ENCODE assay signal across 2 cellular contexts in the genomic region with DNA sequence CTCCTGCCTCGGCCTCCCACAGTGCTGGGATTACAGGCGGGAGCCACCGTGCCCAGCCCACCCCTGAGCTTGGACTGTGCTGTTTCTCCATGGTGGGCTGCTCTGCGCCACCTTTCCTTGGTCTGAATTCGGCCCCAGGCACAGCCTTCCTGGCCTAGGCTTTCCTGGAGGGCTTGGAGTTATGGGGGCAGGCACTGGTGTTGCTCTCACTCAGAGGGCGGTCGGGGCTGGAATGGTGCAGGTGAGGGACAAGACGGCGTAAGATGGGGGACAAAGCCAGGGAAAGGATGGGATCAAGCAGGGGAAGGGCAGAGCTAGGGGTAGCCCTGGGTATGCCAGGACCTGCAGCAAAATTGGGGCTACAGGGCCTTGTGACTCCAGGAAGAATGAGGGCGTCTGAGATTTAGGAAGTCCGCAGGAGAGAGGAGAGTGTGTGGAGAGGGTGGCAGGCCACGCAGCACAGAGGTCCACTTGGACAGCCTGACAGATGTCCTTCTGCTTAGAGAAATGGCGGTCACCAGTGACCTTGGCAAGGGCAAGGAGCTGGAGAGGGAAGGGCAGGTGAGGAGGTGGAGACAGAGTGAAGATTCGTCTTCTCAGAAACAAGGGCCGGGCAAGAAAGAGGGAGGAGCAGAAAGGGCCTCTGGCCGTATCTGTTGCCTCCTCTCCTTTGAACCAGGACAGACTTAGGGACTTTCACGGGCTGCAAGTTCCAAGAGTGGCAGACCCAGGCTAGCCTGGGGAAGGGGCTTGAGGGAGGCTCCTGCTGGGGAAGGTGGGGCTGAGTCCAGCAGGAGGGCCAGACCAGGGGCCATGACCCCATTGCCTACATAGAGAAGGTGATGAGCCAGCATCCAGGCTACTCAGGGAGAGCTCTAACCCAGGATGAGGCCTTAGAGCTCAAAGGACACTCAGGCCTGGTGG.
TF ChIP-seq lines count a peak whose summit lies in the region.

No MANE protein-coding gene starts in this region.

TF ChIP-seq in GM23338, 12 proteins besides CTCF, POLR2A, EP300 and RAD21 (continued from another document):
- TF ChIP-seq, protein P1, sequence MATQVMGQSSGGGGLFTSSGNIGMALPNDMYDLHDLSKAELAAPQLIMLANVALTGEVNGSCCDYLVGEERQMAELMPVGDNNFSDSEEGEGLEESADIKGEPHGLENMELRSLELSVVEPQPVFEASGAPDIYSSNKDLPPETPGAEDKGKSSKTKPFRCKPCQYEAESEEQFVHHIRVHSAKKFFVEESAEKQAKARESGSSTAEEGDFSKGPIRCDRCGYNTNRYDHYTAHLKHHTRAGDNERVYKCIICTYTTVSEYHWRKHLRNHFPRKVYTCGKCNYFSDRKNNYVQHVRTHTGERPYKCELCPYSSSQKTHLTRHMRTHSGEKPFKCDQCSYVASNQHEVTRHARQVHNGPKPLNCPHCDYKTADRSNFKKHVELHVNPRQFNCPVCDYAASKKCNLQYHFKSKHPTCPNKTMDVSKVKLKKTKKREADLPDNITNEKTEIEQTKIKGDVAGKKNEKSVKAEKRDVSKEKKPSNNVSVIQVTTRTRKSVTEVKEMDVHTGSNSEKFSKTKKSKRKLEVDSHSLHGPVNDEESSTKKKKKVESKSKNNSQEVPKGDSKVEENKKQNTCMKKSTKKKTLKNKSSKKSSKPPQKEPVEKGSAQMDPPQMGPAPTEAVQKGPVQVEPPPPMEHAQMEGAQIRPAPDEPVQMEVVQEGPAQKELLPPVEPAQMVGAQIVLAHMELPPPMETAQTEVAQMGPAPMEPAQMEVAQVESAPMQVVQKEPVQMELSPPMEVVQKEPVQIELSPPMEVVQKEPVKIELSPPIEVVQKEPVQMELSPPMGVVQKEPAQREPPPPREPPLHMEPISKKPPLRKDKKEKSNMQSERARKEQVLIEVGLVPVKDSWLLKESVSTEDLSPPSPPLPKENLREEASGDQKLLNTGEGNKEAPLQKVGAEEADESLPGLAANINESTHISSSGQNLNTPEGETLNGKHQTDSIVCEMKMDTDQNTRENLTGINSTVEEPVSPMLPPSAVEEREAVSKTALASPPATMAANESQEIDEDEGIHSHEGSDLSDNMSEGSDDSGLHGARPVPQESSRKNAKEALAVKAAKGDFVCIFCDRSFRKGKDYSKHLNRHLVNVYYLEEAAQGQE (IDR thresholded peaks at IDR 0.05; ENCODE audit: unreplicated experiment): no peak
- TF ChIP-seq EZH2 (IDR thresholded peaks at IDR 0.05; ENCODE audit: low read depth, unreplicated experiment): no peak
- TF ChIP-seq STAT1 (IDR thresholded peaks at IDR 0.05; ENCODE audit: unreplicated experiment): no peak
- no peak for TF ChIP-seq EZH2phosphoT487 (IDR thresholded peaks at IDR 0.05; ENCODE audit: unreplicated experiment)
- no peak for TF ChIP-seq JUNB (IDR thresholded peaks at IDR 0.05; ENCODE audit: unreplicated experiment)
- no peak for TF ChIP-seq POLR2AphosphoS5 (IDR thresholded peaks at IDR 0.05; ENCODE audit: low read depth)
- TF ChIP-seq, protein P2, sequence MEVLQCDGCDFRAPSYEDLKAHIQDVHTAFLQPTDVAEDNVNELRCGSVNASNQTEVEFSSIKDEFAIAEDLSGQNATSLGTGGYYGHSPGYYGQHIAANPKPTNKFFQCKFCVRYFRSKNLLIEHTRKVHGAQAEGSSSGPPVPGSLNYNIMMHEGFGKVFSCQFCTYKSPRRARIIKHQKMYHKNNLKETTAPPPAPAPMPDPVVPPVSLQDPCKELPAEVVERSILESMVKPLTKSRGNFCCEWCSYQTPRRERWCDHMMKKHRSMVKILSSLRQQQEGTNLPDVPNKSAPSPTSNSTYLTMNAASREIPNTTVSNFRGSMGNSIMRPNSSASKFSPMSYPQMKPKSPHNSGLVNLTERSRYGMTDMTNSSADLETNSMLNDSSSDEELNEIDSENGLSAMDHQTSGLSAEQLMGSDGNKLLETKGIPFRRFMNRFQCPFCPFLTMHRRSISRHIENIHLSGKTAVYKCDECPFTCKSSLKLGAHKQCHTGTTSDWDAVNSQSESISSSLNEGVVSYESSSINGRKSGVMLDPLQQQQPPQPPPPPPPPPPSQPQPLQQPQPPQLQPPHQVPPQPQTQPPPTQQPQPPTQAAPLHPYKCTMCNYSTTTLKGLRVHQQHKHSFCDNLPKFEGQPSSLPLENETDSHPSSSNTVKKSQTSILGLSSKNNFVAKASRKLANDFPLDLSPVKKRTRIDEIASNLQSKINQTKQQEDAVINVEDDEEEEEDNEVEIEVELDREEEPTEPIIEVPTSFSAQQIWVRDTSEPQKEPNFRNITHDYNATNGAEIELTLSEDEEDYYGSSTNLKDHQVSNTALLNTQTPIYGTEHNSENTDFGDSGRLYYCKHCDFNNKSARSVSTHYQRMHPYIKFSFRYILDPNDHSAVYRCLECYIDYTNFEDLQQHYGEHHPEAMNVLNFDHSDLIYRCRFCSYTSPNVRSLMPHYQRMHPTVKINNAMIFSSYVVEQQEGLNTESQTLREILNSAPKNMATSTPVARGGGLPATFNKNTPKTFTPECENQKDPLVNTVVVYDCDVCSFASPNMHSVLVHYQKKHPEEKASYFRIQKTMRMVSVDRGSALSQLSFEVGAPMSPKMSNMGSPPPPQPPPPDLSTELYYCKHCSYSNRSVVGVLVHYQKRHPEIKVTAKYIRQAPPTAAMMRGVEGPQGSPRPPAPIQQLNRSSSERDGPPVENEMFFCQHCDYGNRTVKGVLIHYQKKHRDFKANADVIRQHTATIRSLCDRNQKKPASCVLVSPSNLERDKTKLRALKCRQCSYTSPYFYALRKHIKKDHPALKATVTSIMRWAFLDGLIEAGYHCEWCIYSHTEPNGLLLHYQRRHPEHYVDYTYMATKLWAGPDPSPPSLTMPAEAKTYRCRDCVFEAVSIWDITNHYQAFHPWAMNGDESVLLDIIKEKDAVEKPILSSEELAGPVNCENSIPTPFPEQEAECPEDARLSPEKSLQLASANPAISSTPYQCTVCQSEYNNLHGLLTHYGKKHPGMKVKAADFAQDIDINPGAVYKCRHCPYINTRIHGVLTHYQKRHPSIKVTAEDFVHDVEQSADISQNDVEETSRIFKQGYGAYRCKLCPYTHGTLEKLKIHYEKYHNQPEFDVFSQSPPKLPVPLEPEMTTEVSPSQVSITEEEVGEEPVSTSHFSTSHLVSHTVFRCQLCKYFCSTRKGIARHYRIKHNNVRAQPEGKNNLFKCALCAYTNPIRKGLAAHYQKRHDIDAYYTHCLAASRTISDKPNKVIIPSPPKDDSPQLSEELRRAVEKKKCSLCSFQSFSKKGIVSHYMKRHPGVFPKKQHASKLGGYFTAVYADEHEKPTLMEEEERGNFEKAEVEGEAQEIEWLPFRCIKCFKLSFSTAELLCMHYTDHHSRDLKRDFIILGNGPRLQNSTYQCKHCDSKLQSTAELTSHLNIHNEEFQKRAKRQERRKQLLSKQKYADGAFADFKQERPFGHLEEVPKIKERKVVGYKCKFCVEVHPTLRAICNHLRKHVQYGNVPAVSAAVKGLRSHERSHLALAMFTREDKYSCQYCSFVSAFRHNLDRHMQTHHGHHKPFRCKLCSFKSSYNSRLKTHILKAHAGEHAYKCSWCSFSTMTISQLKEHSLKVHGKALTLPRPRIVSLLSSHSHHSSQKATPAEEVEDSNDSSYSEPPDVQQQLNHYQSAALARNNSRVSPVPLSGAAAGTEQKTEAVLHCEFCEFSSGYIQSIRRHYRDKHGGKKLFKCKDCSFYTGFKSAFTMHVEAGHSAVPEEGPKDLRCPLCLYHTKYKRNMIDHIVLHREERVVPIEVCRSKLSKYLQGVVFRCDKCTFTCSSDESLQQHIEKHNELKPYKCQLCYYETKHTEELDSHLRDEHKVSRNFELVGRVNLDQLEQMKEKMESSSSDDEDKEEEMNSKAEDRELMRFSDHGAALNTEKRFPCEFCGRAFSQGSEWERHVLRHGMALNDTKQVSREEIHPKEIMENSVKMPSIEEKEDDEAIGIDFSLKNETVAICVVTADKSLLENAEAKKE (CRISPR knock-in tag; IDR thresholded peaks at IDR 0.05): no peak

TF ChIP-seq in WTC11, 78 proteins besides CTCF, POLR2A, EP300 and RAD21 (continued from another document):
- TF ChIP-seq, protein P3, sequence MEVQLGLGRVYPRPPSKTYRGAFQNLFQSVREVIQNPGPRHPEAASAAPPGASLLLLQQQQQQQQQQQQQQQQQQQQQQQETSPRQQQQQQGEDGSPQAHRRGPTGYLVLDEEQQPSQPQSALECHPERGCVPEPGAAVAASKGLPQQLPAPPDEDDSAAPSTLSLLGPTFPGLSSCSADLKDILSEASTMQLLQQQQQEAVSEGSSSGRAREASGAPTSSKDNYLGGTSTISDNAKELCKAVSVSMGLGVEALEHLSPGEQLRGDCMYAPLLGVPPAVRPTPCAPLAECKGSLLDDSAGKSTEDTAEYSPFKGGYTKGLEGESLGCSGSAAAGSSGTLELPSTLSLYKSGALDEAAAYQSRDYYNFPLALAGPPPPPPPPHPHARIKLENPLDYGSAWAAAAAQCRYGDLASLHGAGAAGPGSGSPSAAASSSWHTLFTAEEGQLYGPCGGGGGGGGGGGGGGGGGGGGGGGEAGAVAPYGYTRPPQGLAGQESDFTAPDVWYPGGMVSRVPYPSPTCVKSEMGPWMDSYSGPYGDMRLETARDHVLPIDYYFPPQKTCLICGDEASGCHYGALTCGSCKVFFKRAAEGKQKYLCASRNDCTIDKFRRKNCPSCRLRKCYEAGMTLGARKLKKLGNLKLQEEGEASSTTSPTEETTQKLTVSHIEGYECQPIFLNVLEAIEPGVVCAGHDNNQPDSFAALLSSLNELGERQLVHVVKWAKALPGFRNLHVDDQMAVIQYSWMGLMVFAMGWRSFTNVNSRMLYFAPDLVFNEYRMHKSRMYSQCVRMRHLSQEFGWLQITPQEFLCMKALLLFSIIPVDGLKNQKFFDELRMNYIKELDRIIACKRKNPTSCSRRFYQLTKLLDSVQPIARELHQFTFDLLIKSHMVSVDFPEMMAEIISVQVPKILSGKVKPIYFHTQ (CRISPR knock-in tag; IDR thresholded peaks at IDR 0.05): no peak
- TF ChIP-seq ZNF671 (CRISPR knock-in tag; IDR thresholded peaks at IDR 0.05) (no peak), NFE2L1 (CRISPR knock-in tag; IDR thresholded peaks at IDR 0.05) (no peak)
TF ChIP-seq in WTC11: peak in this region for 0.
